Comparison of ENCODE assay signal across 1 cellular context in the genomic region with DNA sequence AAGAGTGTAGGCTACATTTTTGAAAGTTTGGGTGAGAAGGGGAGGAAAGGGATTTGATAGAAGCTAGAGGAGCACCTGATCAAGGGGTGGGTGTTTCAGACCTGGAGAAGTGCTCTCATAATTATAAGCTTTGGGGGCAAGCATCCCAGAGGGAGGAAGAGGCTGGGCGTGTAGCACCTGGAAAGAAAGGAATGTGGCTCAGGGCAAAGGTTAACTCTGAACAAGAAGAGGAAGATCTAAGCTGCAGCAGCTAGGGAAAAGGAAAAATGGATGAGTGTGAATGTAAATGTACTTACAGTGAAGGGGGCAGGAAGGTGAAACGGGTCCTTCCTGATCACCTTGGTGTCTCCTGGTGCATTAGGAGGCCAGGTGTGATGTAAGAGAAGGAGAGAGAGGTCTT.
TF ChIP-seq lines count a peak whose summit lies in the region.

No MANE protein-coding gene starts in this region.

TF ChIP-seq in HepG2, 621 proteins besides CTCF, POLR2A, EP300 and RAD21:
- TF ChIP-seq DPF2 (CRISPR knock-in tag; IDR thresholded peaks at IDR 0.05; ENCODE audit: borderline replicate concordance, low read depth): no peak
- TF ChIP-seq NR2F6 (IDR thresholded peaks at IDR 0.05): no peak
- 0 out of 2 replicates have a peak, but pooled peaks have one; percentile 23 for TF ChIP-seq NR2F6 (CRISPR knock-in tag; IDR thresholded peaks at IDR 0.05)
